ENCODE assay signal across 18 cellular contexts in the genomic region with DNA sequence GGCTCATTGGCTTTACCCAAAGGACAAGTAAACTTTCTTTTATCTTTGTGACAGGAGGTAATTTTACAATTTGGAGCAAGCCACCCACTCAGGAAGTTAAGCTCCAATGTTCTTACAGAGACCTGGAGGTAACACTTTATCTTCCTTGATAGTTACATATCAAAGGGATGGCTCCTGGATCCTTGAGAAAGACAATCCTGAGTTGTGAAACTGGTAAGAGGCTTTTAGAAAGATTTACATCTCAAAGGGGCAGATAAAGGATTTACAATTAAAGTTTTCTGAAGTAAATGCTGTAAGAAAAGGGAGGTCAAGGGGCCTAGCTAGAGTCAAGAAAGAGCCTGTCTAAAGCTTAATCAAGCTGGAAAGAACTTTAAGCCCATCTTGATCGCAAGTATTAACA.
"Had no signal": no experiment of that assay in that cellular context is flagged by ENCODE, and none has a peak within 500 bp of the region (broad histone marks: within the 10 kb centered on the region; RNA-seq: fewer than 3 reads in every experiment).

No MANE protein-coding gene starts in this region.

- ATAC-seq: activated CD8-positive, alpha-beta T cell treated with anti-CD3 and anti-CD28 coated beads, Interleukin-2, amount 10 ng/mL, durations not matched to agents 7 days and 5 days; esophagus mucosa; mucosa of descending colon; sciatic nerve; stimulated activated memory B cell treated with anti-CD40 and anti-IgM and Interleukin-4, amounts not matched to agents 10 μg/mL and 1 μg/mL and 100 μg/mL, for 72 hours had no signal

- H3K27me3 ChIP-seq: stomach, suprapubic skin, tibial nerve had no signal

- H3K4me3 ChIP-seq: mucosa of descending colon, stomach, suprapubic skin, tibial nerve had no signal

- H3K27ac ChIP-seq: stomach, suprapubic skin, tibial nerve, VCaP had no signal

- H3K36me3 ChIP-seq: stomach, suprapubic skin, tibial nerve had no signal

- H3K9me3 ChIP-seq: mucosa of descending colon, stomach, suprapubic skin, tibial nerve had no signal

- DNase-seq: activated CD4-positive, alpha-beta T cell treated with anti-CD3 and anti-CD28 coated beads, Interleukin-2, amount 50 U/mL, for 1 hour; activated CD4-positive, CD25-positive, alpha-beta regulatory T cell treated with anti-CD3 and anti-CD28 coated beads, Interleukin-2, amount 50 U/mL, for 72 hours; activated CD8-positive, alpha-beta T cell treated with anti-CD3 and anti-CD28 coated beads, Interleukin-2, amount 10 ng/mL, durations not matched to agents 7 days and 5 days; activated gamma-delta T cell; aorta; caudate nucleus; dermis blood vessel endothelial cell; effector memory CD4-positive, alpha-beta T cell; hippocampal formation; mucosa of descending colon; small intestine; stomach had no signal

- H3K4me1 ChIP-seq: stomach, suprapubic skin, tibial nerve had no signal
